ENCODE assay signal across 18 cellular contexts in the genomic region with DNA sequence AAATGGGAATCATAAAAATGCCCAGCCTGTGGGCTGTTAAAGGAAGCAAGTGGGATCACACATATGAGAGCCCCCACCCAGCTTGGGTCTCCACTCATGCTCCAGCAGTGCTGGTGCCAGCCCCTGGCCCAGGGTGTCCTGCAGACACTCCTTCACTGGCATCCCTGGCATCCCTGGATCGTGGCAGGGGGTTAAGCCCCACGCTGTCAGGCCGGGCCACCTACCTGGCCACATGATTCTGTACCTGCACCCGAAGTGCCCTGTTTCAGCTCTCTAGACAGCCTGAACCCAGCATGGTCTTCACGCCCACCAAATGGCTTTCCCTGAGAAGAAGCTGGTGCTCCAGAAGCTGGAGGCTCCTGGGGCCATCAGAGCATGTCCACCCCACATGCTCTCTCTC.
DNase-seq lines count a peak whose midpoint lies in the region; ATAC-seq and TF ChIP-seq lines count a peak whose summit lies in the region.
"Had no signal": no experiment of that assay in that cellular context is flagged by ENCODE, and none has a peak within 500 bp of the region (broad histone marks: within the 10 kb centered on the region; RNA-seq: fewer than 3 reads in every experiment).

No MANE protein-coding gene starts in this region.

- H3K4me1 ChIP-seq in heart left ventricle (no peaks in the 10 kb centered on the region), osteoblast (ENCODE audit: insufficient read depth, low read length) (no peaks in the 10 kb centered on the region), aorta (ENCODE audit: control insufficient read depth in 1 of 2, insufficient read depth in 2 of 2, low read length in 2 of 2) (no peaks in the 10 kb centered on the region)
- no peaks in the 10 kb centered on the region for H3K4me1 ChIP-seq in CD8-positive, alpha-beta T cell (ENCODE audit: insufficient read depth, low read length)
- H3K4me1 ChIP-seq: HAP-1 had no signal

- POLR2A ChIA-PET in CD8-positive, alpha-beta T cell (lab: Charles Lee): no interaction called here

- H2AFZ ChIP-seq in osteoblast (ENCODE audit: low read length): no peak overlapping the region

- peaks cover 2% of the 10 kb centered on the region for H3K27me3 Mint-ChIP-seq in CD8-positive, alpha-beta T cell (ENCODE audit: low read depth)

- no peak overlapping the region for H3K4me2 ChIP-seq in osteoblast (ENCODE audit: insufficient read depth, low read length)

- H3K36me3 ChIP-seq in heart left ventricle (no peaks in the 10 kb centered on the region), WERI-Rb-1 (no peaks in the 10 kb centered on the region), osteoblast (ENCODE audit: insufficient read depth, low read length) (no peaks in the 10 kb centered on the region), aorta (ENCODE audit: control insufficient read depth in 1 of 2, insufficient read depth in 2 of 2, low read length in 1 of 2) (no peaks in the 10 kb centered on the region)
- H3K36me3 ChIP-seq in CD8-positive, alpha-beta T cell (ENCODE audit: insufficient read depth, low read length): no peaks in the 10 kb centered on the region
- H3K36me3 ChIP-seq: HAP-1 had no signal

- TF ChIP-seq POLR2A in heart left ventricle (IDR thresholded peaks at IDR 0.05): no peak

- H3K27ac ChIP-seq in heart left ventricle (no peak overlapping the region), WERI-Rb-1 (no peak overlapping the region), osteoblast (ENCODE audit: low read depth, low read length) (no peak overlapping the region), aorta (ENCODE audit: low read depth in 1 of 2, low read length in 2 of 2) (no peak overlapping the region)
- no peak overlapping the region for H3K27ac ChIP-seq in CD8-positive, alpha-beta T cell (ENCODE audit: low read depth, low read length)
- H3K27ac ChIP-seq: C4-2B had no signal

- H3K36me3 Mint-ChIP-seq in CD8-positive, alpha-beta T cell: no peaks in the 10 kb centered on the region
- H3K36me3 Mint-ChIP-seq: IgD-negative memory B cell had no signal

- H3K9me3 ChIP-seq in heart left ventricle (no peaks in the 10 kb centered on the region), WERI-Rb-1 (ENCODE audit: severe bottlenecking) (peaks cover 5% of the 10 kb centered on the region), osteoblast (ENCODE audit: low read depth, low read length) (no peaks in the 10 kb centered on the region), aorta (ENCODE audit: control insufficient read depth, low read length) (no peaks in the 10 kb centered on the region)
- H3K9me3 ChIP-seq in CD8-positive, alpha-beta T cell (ENCODE audit: low read length): no peaks in the 10 kb centered on the region
- H3K9me3 ChIP-seq: HAP-1 had no signal

- CTCF ChIA-PET in CD8-positive, alpha-beta T cell (lab: Charles Lee): no interaction called here

- no peaks in the 10 kb centered on the region for H3K79me2 ChIP-seq in osteoblast (ENCODE audit: insufficient read depth, low read length)

- no peaks in the 10 kb centered on the region for H3K4me1 Mint-ChIP-seq in CD8-positive, alpha-beta T cell (ENCODE audit: low read depth)
- H3K4me1 Mint-ChIP-seq: B cell, IgD-negative memory B cell had no signal

- intact Hi-C loops in left ventricle myocardium superior (cut with micrococcal nuclease): no loop called here
- intact Hi-C loops in heart left ventricle (cut with DNase I): no loop called here
- intact Hi-C loops in aorta (cut with DNase I): no loop called here
- intact Hi-C loops in CD8-positive, alpha-beta T cell (cut with DNase I, micrococcal nuclease): no loop called here

- H3K27me3 ChIP-seq in heart left ventricle (peaks cover 0 to 8% (median 0%) of the 10 kb centered on the region in 9 donors), WERI-Rb-1 (ENCODE audit: insufficient read depth, low read depth, severe bottlenecking) (no peaks in the 10 kb centered on the region), osteoblast (ENCODE audit: insufficient read depth, low read length) (peaks cover 3% of the 10 kb centered on the region), aorta (ENCODE audit: control insufficient read depth in 1 of 2, insufficient read depth in 2 of 2, low read length in 1 of 2) (no peaks in the 10 kb centered on the region)
- H3K27me3 ChIP-seq in CD8-positive, alpha-beta T cell (ENCODE audit: insufficient read depth, low read length): no peaks in the 10 kb centered on the region

- DNase-seq in left ventricle myocardium superior: peak; percentile 7
- DNase-seq in heart left ventricle: no peak
- DNase-seq in WERI-Rb-1: peak; percentile 1
- DNase-seq in osteoblast (ENCODE audit: insufficient read length, low spot score, missing footprints): peak; percentile 22
- peak; percentile 9 to 43 for DNase-seq in aorta
- no peak for DNase-seq in CD8-positive, alpha-beta T cell
- no peak for DNase-seq in DMS53 (lab: John Stamatoyannopoulos, UW)
- DNase-seq: 8988T; CD4-positive, alpha-beta T cell; DND-41; EL had no signal

- no peaks in the 10 kb centered on the region for H4K20me1 ChIP-seq in osteoblast (ENCODE audit: insufficient read depth, low read length)

- no peak overlapping the region for H3K4me3 Mint-ChIP-seq in CD8-positive, alpha-beta T cell
- H3K4me3 Mint-ChIP-seq: B cell; CD4-positive, alpha-beta T cell; IgD-negative memory B cell had no signal

- ATAC-seq in left ventricle myocardium superior (no peak), heart left ventricle (no peak), aorta (ENCODE audit: low FRiP score) (no peak), GM21528 (IDR thresholded peaks at IDR 0.05; ENCODE audit: low FRiP score, unreplicated experiment) (no peak)
- no peak for ATAC-seq in CD8-positive, alpha-beta T cell
- ATAC-seq: GM12878, HepG2 had no signal

- no peak overlapping the region for H3K4me3 ChIP-seq in heart left ventricle
- H3K4me3 ChIP-seq in WERI-Rb-1 (ENCODE audit: low read depth, low read length): no peak overlapping the region
- H3K4me3 ChIP-seq in osteoblast (ENCODE audit: insufficient read depth, low read length): no peak overlapping the region
- H3K4me3 ChIP-seq in aorta (ENCODE audit: low read length in 2 of 2): no peak overlapping the region
- H3K4me3 ChIP-seq in CD8-positive, alpha-beta T cell (ENCODE audit: low read depth, low read length): no peak overlapping the region
- H3K4me3 ChIP-seq: GM12878, HAP-1 had no signal

- 85 to 100% (median 90%) methylated on average over 1 to 5 of the region's 5 CpGs for WGBS in heart left ventricle, 4 donors
- 94 to 95% methylated on average over 5 of the region's 5 CpGs for WGBS in aorta, 2 donors

- no peaks in the 10 kb centered on the region for H3K9me3 Mint-ChIP-seq in CD8-positive, alpha-beta T cell
- H3K9me3 Mint-ChIP-seq: CD4-positive, alpha-beta T cell; IgD-negative memory B cell had no signal

- H3K27ac Mint-ChIP-seq in CD8-positive, alpha-beta T cell: no peak overlapping the region
- H3K27ac Mint-ChIP-seq: B cell; CD4-positive, alpha-beta T cell had no signal

- TF ChIP-seq CTCF in heart left ventricle (IDR thresholded peaks at IDR 0.05) (no peak), WERI-Rb-1 (IDR thresholded peaks at IDR 0.05; ENCODE audit: low read depth, low read length) (no peak), osteoblast (IDR thresholded peaks at IDR 0.05; ENCODE audit: extremely low read depth, low read depth, low read length) (no peak)
- TF ChIP-seq CTCF in CD8-positive, alpha-beta T cell (IDR thresholded peaks at IDR 0.05): no peak

Comparison
In these comparisons a context has a peak if more than half of its experiments do, and no peak if none do; other contexts are left out.
1. DNase-seq: peak in left ventricle myocardium superior (single experiment), WERI-Rb-1 (single experiment), osteoblast (single experiment) and aorta (2 of 2); none in heart left ventricle (0 of 5), CD8-positive, alpha-beta T cell (0 of 7) and DMS53 (single experiment).